Comparison of ENCODE assay signal across 11 cellular contexts in genomic region chr2:1675633-1676032, GRCh38.
DNase-seq lines count a peak whose midpoint lies in the region; ATAC-seq and TF ChIP-seq lines count a peak whose summit lies in the region.
"Had no signal": no experiment of that assay in that cellular context is flagged by ENCODE, and none has a peak within 500 bp of the region (broad histone marks: within the 10 kb centered on the region; RNA-seq: fewer than 3 reads in every experiment).

No MANE protein-coding gene starts in this region.

- H3K4me3 Mint-ChIP-seq in osteocyte (ENCODE audit: unreplicated experiment) = no peak overlapping the region

- POLR2A ChIA-PET in RWPE1 (lab: Yijun Ruan, JAX; ENCODE audit: low non-redundant PET) = no interaction called here

- H3K36me3 ChIP-seq in H7 (replicated peaks; ENCODE audit: control insufficient read depth, insufficient read depth, low read length) = peaks cover 37% of the 10 kb centered on the region
- H3K36me3 ChIP-seq: pancreas had no signal

- no peaks in the 10 kb centered on the region for H3K27me3 Mint-ChIP-seq in osteocyte (ENCODE audit: unreplicated experiment)

- H3K36me3 Mint-ChIP-seq in osteocyte (ENCODE audit: unreplicated experiment) = peaks cover 52% of the 10 kb centered on the region

- H3K4me1 Mint-ChIP-seq in osteocyte (ENCODE audit: unreplicated experiment) = peaks cover 9% of the 10 kb centered on the region

- TF ChIP-seq CTCF in RWPE1 (conservative IDR thresholded peaks at IDR 0.05; ENCODE audit: low read depth) (peak; percentile 47; the same call in 1 of the 2 replicates), osteocyte (IDR thresholded peaks at IDR 0.05) (peak; percentile 64)

- peak overlapping the region; percentile 76 for H3K27ac Mint-ChIP-seq in osteocyte (ENCODE audit: unreplicated experiment)

- no peak for ATAC-seq in HG02840 (IDR thresholded peaks at IDR 0.05; ENCODE audit: low FRiP score, unreplicated experiment)

- no peak overlapping the region for H3K4me3 ChIP-seq in H7 (ENCODE audit: insufficient read depth, low read depth, low read length)
- H3K4me3 ChIP-seq: pancreas had no signal

- no peaks in the 10 kb centered on the region for H3K27me3 ChIP-seq in H7 (ENCODE audit: control insufficient read depth, insufficient read depth, low read length)
- H3K27me3 ChIP-seq: pancreas had no signal

- no peaks in the 10 kb centered on the region for H3K9me3 Mint-ChIP-seq in osteocyte (ENCODE audit: unreplicated experiment)

- DNase-seq in AG20443 (ENCODE audit: low spot score) (peak; percentile 95), RWPE1 (ENCODE audit: low spot score) (peak; percentile 92), fibroblast of gingiva (ENCODE audit: low read depth) (peak; percentile 74), osteocyte (ENCODE audit: extremely low spot score, unreplicated experiment) (no peak), NCI-H82 (lab: John Stamatoyannopoulos, UW) (no peak), G401 (ENCODE audit: low spot score) (no peak), H7 (no peak)
- DNase-seq: DMS79, erythroblast, pancreas had no signal

- peak overlapping the region; percentile 82 for H3K27ac ChIP-seq in RWPE1
- H3K27ac ChIP-seq: pancreas had no signal

- CTCF ChIA-PET in RWPE1 (lab: Yijun Ruan, JAX) = interaction anchor here (0.6 to 1.9 kb wide), 10 partner anchors 10 to 1385 kb away, joined by 3 to 8 read pairs (median 4); no protein-coding TSS in a partner anchor

- in situ Hi-C loops in G401 (cut with HindIII; ENCODE audit: low sequenced_read_pairs) = no loop called here

Comparison
In these comparisons a context has a peak if more than half of its experiments do, and no peak if none do; other contexts are left out.
1. DNase-seq: peak in AG20443 (single experiment), RWPE1 (single experiment) and fibroblast of gingiva (single experiment); none in osteocyte (single experiment), NCI-H82 (single experiment), G401 (single experiment) and H7 (single experiment).